9 cellular contexts compared by ENCODE assay signal in the genomic region with DNA sequence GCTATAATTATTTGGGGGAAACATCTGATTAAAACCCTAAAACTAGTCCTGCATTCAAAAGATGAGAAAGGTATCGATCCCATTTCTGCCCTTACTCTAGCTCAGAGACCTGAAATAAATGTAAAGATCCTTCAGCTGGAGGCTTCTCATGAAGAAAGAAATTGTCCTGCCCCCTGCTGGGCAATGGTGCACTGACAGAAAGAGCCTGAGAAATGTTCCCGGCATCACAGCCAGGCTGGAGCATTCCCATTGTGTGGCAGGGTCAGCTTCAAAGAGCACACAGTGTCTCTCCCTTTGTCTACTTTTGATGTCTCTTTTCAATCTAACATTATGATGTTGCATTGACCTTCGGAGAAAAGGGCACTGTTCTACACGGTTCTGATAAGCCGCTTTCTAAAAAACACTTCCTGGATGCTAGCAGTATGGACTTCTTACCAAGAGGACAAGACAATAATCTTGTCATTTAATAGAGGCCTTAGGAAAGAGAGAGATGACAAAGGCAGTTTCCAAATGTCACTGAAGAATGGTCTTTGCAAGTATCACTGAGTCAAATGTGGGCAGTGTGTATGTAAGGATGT.
DNase-seq lines count a peak whose midpoint lies in the region; ATAC-seq and TF ChIP-seq lines count a peak whose summit lies in the region.
"Had no signal": no experiment of that assay in that cellular context is flagged by ENCODE, and none has a peak within 500 bp of the region (broad histone marks: within the 10 kb centered on the region; RNA-seq: fewer than 3 reads in every experiment).

No MANE protein-coding gene starts in this region.

- no peak for TF ChIP-seq POLR2A in Peyer's patch (IDR thresholded peaks at IDR 0.05)

- H3K9ac ChIP-seq in neural progenitor cell: no peak overlapping the region

- H3K36me3 ChIP-seq in Peyer's patch (no peaks in the 10 kb centered on the region), neural progenitor cell (no peaks in the 10 kb centered on the region)

- no peak overlapping the region for H2AFZ ChIP-seq in neural progenitor cell (replicated peaks)

- H3K4me3 Mint-ChIP-seq in Calu3 (ENCODE audit: low read depth, unreplicated experiment): no peak overlapping the region
- H3K4me3 Mint-ChIP-seq in neural progenitor cell: no peak overlapping the region
- H3K4me3 Mint-ChIP-seq in T-helper 17 cell: no peak overlapping the region

- no peaks in the 10 kb centered on the region for H3K9me3 ChIP-seq in Peyer's patch
- no peaks in the 10 kb centered on the region for H3K9me3 ChIP-seq in neural progenitor cell (ENCODE audit: low read depth)
- H3K9me3 ChIP-seq in T-helper 17 cell (ENCODE audit: control insufficient read depth, low read length, poor library complexity, severe bottlenecking): no peaks in the 10 kb centered on the region

- H3K4me3 ChIP-seq in Peyer's patch (no peak overlapping the region), fibroblast of mammary gland (ENCODE audit: control insufficient read depth, low read depth, low read length) (no peak overlapping the region), neural progenitor cell (no peak overlapping the region)
- H3K4me3 ChIP-seq: skin epidermis had no signal

- H4K20me1 ChIP-seq in neural progenitor cell (ENCODE audit: low read depth): no peaks in the 10 kb centered on the region

- no peaks in the 10 kb centered on the region for H3K36me3 Mint-ChIP-seq in Calu3 (ENCODE audit: insufficient read depth, unreplicated experiment)
- H3K36me3 Mint-ChIP-seq in neural progenitor cell: no peaks in the 10 kb centered on the region
- H3K36me3 Mint-ChIP-seq in T-helper 17 cell (ENCODE audit: low read depth): no peaks in the 10 kb centered on the region

- H3K9me3 Mint-ChIP-seq in Calu3 (ENCODE audit: low read depth, unreplicated experiment): no peaks in the 10 kb centered on the region
- H3K9me3 Mint-ChIP-seq in neural progenitor cell: peaks cover 9% of the 10 kb centered on the region

- H3K27me3 ChIP-seq in Peyer's patch (no peaks in the 10 kb centered on the region), neural progenitor cell (no peaks in the 10 kb centered on the region)

- TF ChIP-seq CTCF in Calu3 (IDR thresholded peaks at IDR 0.05; ENCODE audit: unreplicated experiment): peak; percentile 71
- TF ChIP-seq CTCF in Peyer's patch (IDR thresholded peaks at IDR 0.05): peak in 4 of 6 experiments; percentile 38 to 60 (median 57)
- TF ChIP-seq CTCF in fibroblast of mammary gland (conservative IDR thresholded peaks at IDR 0.05; ENCODE audit: control insufficient read depth, insufficient read depth, low read depth, low read length): peak; percentile 75
- TF ChIP-seq CTCF in neural progenitor cell (IDR thresholded peaks at IDR 0.05): peak; percentile 74

- H3K27ac Mint-ChIP-seq in Calu3 (ENCODE audit: unreplicated experiment) (no peak overlapping the region), neural progenitor cell (peak overlapping the region; percentile 15), T-helper 17 cell (no peak overlapping the region)

- peak overlapping the region; percentile 27 for H3K4me2 ChIP-seq in neural progenitor cell

- DNase-seq in Calu3 (peak; percentile 61), Peyer's patch (peak in 2 of 3 donors; percentile 56 to 65), fibroblast of mammary gland (ENCODE audit: low read depth) (peak; percentile 29), neural progenitor cell (ENCODE audit: low spot score) (peak; percentile 90), T-helper 17 cell (no peak), T-helper 9 cell (no peak), NCI-H510A (lab: John Stamatoyannopoulos, UW) (no peak)

- H3K4me1 Mint-ChIP-seq in Calu3 (ENCODE audit: low read depth, unreplicated experiment): no peaks in the 10 kb centered on the region
- peaks cover 29% of the 10 kb centered on the region for H3K4me1 Mint-ChIP-seq in neural progenitor cell
- no peaks in the 10 kb centered on the region for H3K4me1 Mint-ChIP-seq in T-helper 17 cell

- intact Hi-C loops in Calu3 (cut with micrococcal nuclease; ENCODE audit: unreplicated experiment): loop anchor here (10.0 kb wide), 1 partner anchor 444 kb away; no protein-coding TSS in a partner anchor

- ATAC-seq in GM21515 (IDR thresholded peaks at IDR 0.05; ENCODE audit: unreplicated experiment) (peak; percentile 66), T-helper 17 cell (no peak)

- no TSS peak for BruUV-seq in Calu3 (replicated peaks; lab: Mats Ljungman, UMichigan)

- H3K27me3 Mint-ChIP-seq in Calu3 (ENCODE audit: unreplicated experiment) (no peaks in the 10 kb centered on the region), neural progenitor cell (ENCODE audit: insufficient read depth, low read depth) (peaks cover 7% of the 10 kb centered on the region), T-helper 17 cell (peaks cover 5% of the 10 kb centered on the region)

- H3K4me1 ChIP-seq in Peyer's patch: no peaks in the 10 kb centered on the region
- H3K4me1 ChIP-seq in neural progenitor cell: peaks cover 23% of the 10 kb centered on the region

- peaks cover 14% of the 10 kb centered on the region for H3K79me2 ChIP-seq in neural progenitor cell (ENCODE audit: low read depth)

- H3K27ac ChIP-seq in Peyer's patch (no peak overlapping the region), neural progenitor cell (no peak overlapping the region)
- H3K27ac ChIP-seq: skin epidermis had no signal

- CTCF ChIA-PET in Calu3 (lab: Charles Lee): interaction anchor here (1.1 to 1.2 kb wide), 2 partner anchors 312 to 444 kb away, joined by 3 to 9 read pairs; no protein-coding TSS in a partner anchor

- no peaks in the 10 kb centered on the region for H3F3A ChIP-seq in neural progenitor cell (ENCODE audit: low read depth)

Comparison
In these comparisons a context has a peak if more than half of its experiments do, and no peak if none do; other contexts are left out.
1. DNase-seq: peak in Calu3 (single experiment), Peyer's patch (2 of 3), fibroblast of mammary gland (single experiment) and neural progenitor cell (single experiment); none in T-helper 17 cell (0 of 3), T-helper 9 cell (single experiment) and NCI-H510A (single experiment).
2. Peak in every context shown above with its lines, with median percentiles within 50 percentile points of each other: CTCF ChIP-seq.